In genomic region chr6:43774776-43775583, GRCh38 we compare ENCODE assay signal across 8 cellular contexts.
DNase-seq lines count a peak whose midpoint lies in the region; ATAC-seq and TF ChIP-seq lines count a peak whose summit lies in the region.

No MANE protein-coding gene starts in this region.

- no peaks in the 10 kb centered on the region for H3K27me3 ChIP-seq in WERI-Rb-1 (ENCODE audit: insufficient read depth, low read depth, severe bottlenecking)

- no peaks in the 10 kb centered on the region for H3K9me3 ChIP-seq in WERI-Rb-1 (ENCODE audit: severe bottlenecking)

- H3K36me3 ChIP-seq in WERI-Rb-1, result peaks cover 20% of the 10 kb centered on the region

- ATAC-seq in HG03432 (IDR thresholded peaks at IDR 0.05; ENCODE audit: unreplicated experiment), result no peak

- H3K4me3 ChIP-seq in WERI-Rb-1 (ENCODE audit: low read depth, low read length), result no peak overlapping the region

- TF ChIP-seq CTCF in WERI-Rb-1 (IDR thresholded peaks at IDR 0.05; ENCODE audit: low read depth, low read length), result peak; percentile 99

- H3K27ac ChIP-seq in WERI-Rb-1 (peak overlapping the region; percentile 35), caudate nucleus (ENCODE audit: low read depth, low read length) (no peak overlapping the region)

- DNase-seq in DMS53 (lab: John Stamatoyannopoulos, UW) (peak; percentile 59), DMS53 treated with DMSO at 0.1 percent for 48 hours (lab: John Stamatoyannopoulos, UW; ENCODE audit: unreplicated experiment) (no peak), LoVo (ENCODE audit: low spot score) (peak; percentile 55), WERI-Rb-1 (peak; percentile 84), caudate nucleus (lab: John Stamatoyannopoulos, UW) (peak in 39 of 61 donors; percentile 5 to 72 (median 28)), kidney glomerular epithelial cell (lab: John Stamatoyannopoulos, UW) (peak; percentile 56)
- peak; percentile 51 to 54 for DNase-seq in stimulated activated CD4-positive, alpha-beta T cell treated with anti-CD3 and anti-CD28 coated beads, Interleukin-2, amount 100 ng/mL, for 48 hours
